In genomic region chr19:2095338-2095938, GRCh38 we compare ENCODE assay signal across 8 cellular contexts. TPM values are rescaled to one million over a fixed set of nuclear protein-coding genes. Genes with fewer than 3 reads are reported as not detected.
DNase-seq lines count a peak whose midpoint lies in the region; ATAC-seq and TF ChIP-seq lines count a peak whose summit lies in the region.

No MANE protein-coding gene starts in this region.

- TF ChIP-seq CTCF in SK-N-SH (IDR thresholded peaks at IDR 0.05) = no peak

- H3K4me1 Mint-ChIP-seq in activated T-helper 17 cell treated with anti-CD3 and anti-CD28 coated beads, Interleukin-2, amount 50 U/mL, for 72 hours = peaks cover 16% of the 10 kb centered on the region
- H3K4me1 Mint-ChIP-seq in immature natural killer cell = peaks cover 34 to 38% of the 10 kb centered on the region in 2 donors

- no peak for DNase-seq in SK-N-SH
- peak in 1 of 3 donors; percentile 37 for DNase-seq in immature natural killer cell
- peak in 2 of 49 donors; percentile 17 to 25 for DNase-seq in substantia nigra (lab: John Stamatoyannopoulos, UW)

- peak overlapping the region; percentile 85 for H3K4me2 ChIP-seq in SK-N-SH

- H3K36me3 ChIP-seq in SK-N-SH (replicated peaks in 1 of 2; ENCODE audit: control insufficient read depth in 1 of 2, insufficient read depth in 2 of 2, low read length in 1 of 2) = peaks cover 9% of the 10 kb centered on the region in 2 experiments

- H3K27me3 Mint-ChIP-seq in activated T-helper 17 cell treated with anti-CD3 and anti-CD28 coated beads, Interleukin-2, amount 50 U/mL, for 72 hours = no peaks in the 10 kb centered on the region
- peaks cover 19 to 29% (median 21%) of the 10 kb centered on the region in 3 donors for H3K27me3 Mint-ChIP-seq in immature natural killer cell (ENCODE audit: low read depth in 3 of 3)

- H3K27me3 ChIP-seq in SK-N-SH (ENCODE audit: insufficient read depth) = no peaks in the 10 kb centered on the region

- H3K79me2 ChIP-seq in SK-N-SH (ENCODE audit: insufficient read depth) = peaks cover 54% of the 10 kb centered on the region

- H3K9me3 ChIP-seq in SK-N-SH = no peaks in the 10 kb centered on the region

- no peak for TF ChIP-seq EP300 in SK-N-SH (IDR thresholded peaks at IDR 0.05; ENCODE audit: borderline replicate concordance in 1 of 2, low read depth in 1 of 2, low read length in 1 of 2)

- H3K4me1 ChIP-seq in SK-N-SH (ENCODE audit: control insufficient read depth in 1 of 2, insufficient read depth in 2 of 2, low read depth in 1 of 2, low read length in 1 of 2) = peaks cover 11 to 17% of the 10 kb centered on the region in 2 experiments; a peak in 2 of 4 replicates

- peak overlapping the region in 1 of 2 experiments; percentile 82; a peak in 2 of 4 replicates for H3K27ac ChIP-seq in SK-N-SH (ENCODE audit: low read depth in 2 of 2, low read length in 1 of 2)
- peak overlapping the region; percentile 93 for H3K27ac ChIP-seq in substantia nigra (ENCODE audit: low read depth, low read length, poor library complexity, severe bottlenecking)

- 21% methylated on average over 26 of the region's 39 CpGs for WGBS in SK-N-SH (ENCODE audit: low lambda C conversion rate)

- ATAC-seq in SK-N-SH treated with all-trans-retinoic acid at 6 μM for 48 hours (no peak), HG03342 (IDR thresholded peaks at IDR 0.05; ENCODE audit: unreplicated experiment) (no peak), HG02798 (IDR thresholded peaks at IDR 0.05; ENCODE audit: poor library complexity, unreplicated experiment) (no peak), GM19455 (IDR thresholded peaks at IDR 0.05; ENCODE audit: unreplicated experiment) (no peak)
- ATAC-seq in activated T-helper 17 cell treated with anti-CD3 and anti-CD28 coated beads, Interleukin-2, amount 50 U/mL, for 72 hours (replicated peaks) = no peak

- peaks cover 10% of the 10 kb centered on the region for H3F3A ChIP-seq in SK-N-SH (replicated peaks; ENCODE audit: insufficient read depth)

- peak overlapping the region; percentile 98 for H3K27ac Mint-ChIP-seq in activated T-helper 17 cell treated with anti-CD3 and anti-CD28 coated beads, Interleukin-2, amount 50 U/mL, for 72 hours
- peak overlapping the region; percentile 82 to 98 (median 95) for H3K27ac Mint-ChIP-seq in immature natural killer cell

- no peak for TF ChIP-seq RAD21 in SK-N-SH (IDR thresholded peaks at IDR 0.05; ENCODE audit: low read length)

- peak overlapping the region; percentile 96 for H3K4me3 Mint-ChIP-seq in activated T-helper 17 cell treated with anti-CD3 and anti-CD28 coated beads, Interleukin-2, amount 50 U/mL, for 72 hours
- peak overlapping the region; percentile 91 to 96 (median 94) for H3K4me3 Mint-ChIP-seq in immature natural killer cell

- H3K9me3 Mint-ChIP-seq in activated T-helper 17 cell treated with anti-CD3 and anti-CD28 coated beads, Interleukin-2, amount 50 U/mL, for 72 hours = peaks cover 6% of the 10 kb centered on the region
- H3K9me3 Mint-ChIP-seq in immature natural killer cell = no peaks in the 10 kb centered on the region

- H3K9me2 ChIP-seq in SK-N-SH = no peaks in the 10 kb centered on the region

- POLR2A ChIA-PET in SK-N-SH (lab: Yijun Ruan, JAX) = no interaction called here

- peak overlapping the region; percentile 56 to 92 for H3K4me3 ChIP-seq in SK-N-SH (ENCODE audit: low read depth in 2 of 2, low read length in 1 of 2)

- H4K20me1 ChIP-seq in SK-N-SH (ENCODE audit: insufficient read depth) = no peaks in the 10 kb centered on the region

- CTCF ChIA-PET in SK-N-SH (lab: Yijun Ruan, JAX) = interaction anchor here (0.6 to 2.1 kb wide), 9 partner anchors 10 to 165 kb away, joined by 3 to 7 read pairs (median 4); no protein-coding TSS in a partner anchor

- H3K36me3 Mint-ChIP-seq in activated T-helper 17 cell treated with anti-CD3 and anti-CD28 coated beads, Interleukin-2, amount 50 U/mL, for 72 hours (ENCODE audit: low read depth) = peaks cover 64% of the 10 kb centered on the region
- peaks cover 0 to 12% (median 5%) of the 10 kb centered on the region in 3 donors for H3K36me3 Mint-ChIP-seq in immature natural killer cell

- peak overlapping the region; percentile 82 for H3K9ac ChIP-seq in SK-N-SH

- H2AFZ ChIP-seq in SK-N-SH (ENCODE audit: low read depth) = peak overlapping the region; percentile 80; the same call in 1 of the 2 replicates

TF ChIP-seq in SK-N-SH, 30 proteins besides CTCF, POLR2A, EP300 and RAD21:
- no peak for TF ChIP-seq TCF12 (IDR thresholded peaks at IDR 0.05)
- TF ChIP-seq SMC3 (IDR thresholded peaks at IDR 0.05; ENCODE audit: low read depth, low read length) = no peak
- no peak for TF ChIP-seq RCOR1 (IDR thresholded peaks at IDR 0.05; ENCODE audit: low read length)
- TF ChIP-seq RFX5 (IDR thresholded peaks at IDR 0.05; ENCODE audit: low read length) = no peak
- TF ChIP-seq PBX3 (IDR thresholded peaks at IDR 0.05) = no peak

TF ChIP-seq in SK-N-SH treated with all-trans-retinoic acid at 6 μM for 48 hours, 23 proteins besides CTCF, POLR2A, EP300 and RAD21:
- TF ChIP-seq ZNF565 (CRISPR knock-in tag; conservative IDR thresholded peaks at IDR 0.05; ENCODE audit: low read depth) (no peak), PPARA (CRISPR knock-in tag; IDR thresholded peaks at IDR 0.05; ENCODE audit: borderline replicate concordance) (no peak), SNAI2 (CRISPR knock-in tag; IDR thresholded peaks at IDR 0.05) (no peak), TCF4 (CRISPR knock-in tag; IDR thresholded peaks at IDR 0.05; ENCODE audit: borderline replicate concordance) (no peak), ESRRG (CRISPR knock-in tag; IDR thresholded peaks at IDR 0.05) (no peak), ISL1 (CRISPR knock-in tag; IDR thresholded peaks at IDR 0.05) (no peak), TOX (CRISPR knock-in tag; IDR thresholded peaks at IDR 0.05; ENCODE audit: borderline replicate concordance) (no peak), TSHZ2 (CRISPR knock-in tag; IDR thresholded peaks at IDR 0.05) (no peak), ZC3H10 (CRISPR knock-in tag; IDR thresholded peaks at IDR 0.05) (no peak), RARB (CRISPR knock-in tag; IDR thresholded peaks at IDR 0.05) (no peak)

RNA-seq across cellular contexts. Expression of gene MOB3A, which starts 0.7 kb away (rescaled TPM):
- 21.4 and 24.1 TPM in 2 replicates for polyA plus RNA-seq in SK-N-SH (2012; rRNA removed)
- polyA plus RNA-seq in SK-N-SH (2012; cell fraction: cytosol; rRNA removed) = 10.3 and 14.6 TPM in 2 replicates
- 18.1 and 18.8 TPM in 2 replicates for polyA plus RNA-seq in SK-N-SH (2012; cell fraction: nucleus; rRNA removed)
- 100 to 1,000 TPM; 271 to 387 TPM for total RNA-seq in activated T-helper 17 cell treated with anti-CD3 and anti-CD28 coated beads, Interleukin-2, amount 50 U/mL, for 72 hours
- polyA plus RNA-seq in immature natural killer cell = 100 to 1,000 TPM in 1 of 3 donors, 10 to 100 TPM in 2; 39.4 to 160 (median 42.2) TPM

RNA-seq across cellular contexts. Expression of gene IZUMO4, which starts 1.3 kb away (rescaled TPM):
- polyA plus RNA-seq in SK-N-SH (2012; rRNA removed) = 4.6 and 10.3 TPM in 2 replicates
- 1.0 and 1.1 TPM in 2 replicates for polyA plus RNA-seq in SK-N-SH (2012; cell fraction: cytosol; rRNA removed)
- polyA plus RNA-seq in SK-N-SH (2012; cell fraction: nucleus; rRNA removed) = 72.7 and 86.9 TPM in 2 replicates
- 100 to 1,000 TPM in 1 of 2 donors, 10 to 100 TPM in 1; 13.9 to 143 TPM for total RNA-seq in activated T-helper 17 cell treated with anti-CD3 and anti-CD28 coated beads, Interleukin-2, amount 50 U/mL, for 72 hours
- under 1 TPM in 1 of 3 donors, not detected in 2; 0.42 TPM for polyA plus RNA-seq in immature natural killer cell

RNA-seq across cellular contexts. Expression of gene MKNK2, which starts 44.4 kb away (rescaled TPM):
- polyA plus RNA-seq in SK-N-SH (2012; rRNA removed) = 58.9 and 65.4 TPM in 2 replicates
- polyA plus RNA-seq in SK-N-SH (2012; cell fraction: cytosol; rRNA removed) = 32.5 and 45.8 TPM in 2 replicates
- 109 and 141 TPM in 2 replicates for polyA plus RNA-seq in SK-N-SH (2012; cell fraction: nucleus; rRNA removed)
- 100 to 1,000 TPM; 280 to 525 TPM for total RNA-seq in activated T-helper 17 cell treated with anti-CD3 and anti-CD28 coated beads, Interleukin-2, amount 50 U/mL, for 72 hours
- 10 to 100 TPM; 22.7 to 39.2 (median 23.9) TPM for polyA plus RNA-seq in immature natural killer cell

RNA-seq across cellular contexts. Expression of gene AP3D1, which starts 55.9 kb away (rescaled TPM):
- polyA plus RNA-seq in SK-N-SH (2012; rRNA removed) (79.7 and 127 TPM in 2 replicates), immature natural killer cell (10 to 100 TPM; 11.7 to 44.5 (median 17.9) TPM)
- 55.4 and 81.2 TPM in 2 replicates for polyA plus RNA-seq in SK-N-SH (2012; cell fraction: cytosol; rRNA removed)
- 239 and 320 TPM in 2 replicates for polyA plus RNA-seq in SK-N-SH (2012; cell fraction: nucleus; rRNA removed)
- total RNA-seq in activated T-helper 17 cell treated with anti-CD3 and anti-CD28 coated beads, Interleukin-2, amount 50 U/mL, for 72 hours = 100 to 1,000 TPM in 1 of 2 donors, 10 to 100 TPM in 1; 83.6 to 108 TPM
